In the genomic region with DNA sequence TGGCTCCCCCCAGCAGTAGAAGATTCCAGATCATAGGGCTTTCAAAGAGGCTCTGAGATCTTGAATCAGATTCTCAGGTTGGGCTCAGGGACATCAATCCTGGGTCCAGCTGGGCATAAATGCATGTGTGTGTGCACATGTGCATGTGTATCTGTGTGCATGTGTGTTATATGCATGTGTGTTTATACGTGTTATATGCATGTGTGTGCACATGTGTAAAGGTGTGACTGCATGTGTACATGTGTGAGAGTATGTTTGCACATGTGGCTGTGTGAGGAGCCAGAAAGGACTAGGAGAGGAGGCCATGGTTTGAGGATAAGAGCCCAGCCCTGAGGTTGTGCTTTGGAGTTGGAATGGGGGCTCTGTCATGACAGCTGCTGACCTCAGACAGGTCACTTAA, we compare ENCODE assay signal across 9 cellular contexts. TPM values are rescaled to one million over a fixed set of nuclear protein-coding genes. Genes with fewer than 3 reads are reported as not detected.
DNase-seq lines count a peak whose midpoint lies in the region; ATAC-seq, FAIRE-seq and TF ChIP-seq lines count a peak whose summit lies in the region.
"Had no signal": no experiment of that assay in that cellular context is flagged by ENCODE, and none has a peak within 500 bp of the region (broad histone marks: within the 10 kb centered on the region; RNA-seq: fewer than 3 reads in every experiment).

No MANE protein-coding gene starts in this region.

- CTCF ChIA-PET in HepG2 (lab: Yijun Ruan, JAX; ENCODE audit: low intra/inter-chr PET ratio, low total read pairs): interaction anchor here (1.3 to 8.0 kb wide), 5 partner anchors 37 to 757 kb away, joined by 3 to 182 read pairs (median 11); a partner anchor contains a TSS

- H3K36me3 ChIP-seq in HepG2 (replicated peaks in 1 of 2; ENCODE audit: control insufficient read depth in 1 of 2, insufficient read depth in 2 of 2, low read length in 2 of 2) (no peaks in the 10 kb centered on the region), right lobe of liver (no peaks in the 10 kb centered on the region), breast epithelium (no peaks in the 10 kb centered on the region)
- H3K36me3 ChIP-seq: sigmoid colon, WERI-Rb-1 had no signal

- H3K4me2 ChIP-seq in HepG2 (ENCODE audit: low read depth, low read length): no peak overlapping the region

- peaks cover 9% of the 10 kb centered on the region for H3K27me3 Mint-ChIP-seq in activated naive CD8-positive, alpha-beta T cell treated with anti-CD3 and anti-CD28 coated beads for 36 hours
- H3K27me3 Mint-ChIP-seq in stimulated activated naive CD8-positive, alpha-beta T cell treated with anti-CD3 and anti-CD28 coated beads, Interleukin-15, amount 100 ng/mL, for 72 hours: no peaks in the 10 kb centered on the region

- TF ChIP-seq EP300 in HepG2 (IDR thresholded peaks at IDR 0.05; ENCODE audit: low read depth in 2 of 2, low read length in 2 of 2) (no peak), HepG2 (CRISPR knock-in tag; IDR thresholded peaks at IDR 0.05; ENCODE audit: borderline replicate concordance) (no peak)

- no peak for ATAC-seq in HepG2
- no peak for ATAC-seq in right lobe of liver
- ATAC-seq in stimulated activated naive CD8-positive, alpha-beta T cell treated with anti-CD3 and anti-CD28 coated beads, Interleukin-15, amount 100 ng/mL, for 72 hours: no peak

- peak overlapping the region; percentile 95 for H3K27ac Mint-ChIP-seq in activated naive CD8-positive, alpha-beta T cell treated with anti-CD3 and anti-CD28 coated beads for 36 hours
- H3K27ac Mint-ChIP-seq in stimulated activated naive CD8-positive, alpha-beta T cell treated with anti-CD3 and anti-CD28 coated beads, Interleukin-15, amount 100 ng/mL, for 72 hours: no peak overlapping the region

- peaks cover 54% of the 10 kb centered on the region for H3K4me1 Mint-ChIP-seq in activated naive CD8-positive, alpha-beta T cell treated with anti-CD3 and anti-CD28 coated beads for 36 hours
- peaks cover 57% of the 10 kb centered on the region for H3K4me1 Mint-ChIP-seq in stimulated activated naive CD8-positive, alpha-beta T cell treated with anti-CD3 and anti-CD28 coated beads, Interleukin-15, amount 100 ng/mL, for 72 hours

- no TSS peak for BruUV-seq in HepG2 (replicated peaks; lab: Mats Ljungman, UMichigan)

- WGBS in HepG2 (ENCODE audit: low lambda C conversion rate): 0% methylated on average over 1 of the region's 1 CpG
- 33% methylated on average over 1 of the region's 1 CpG for WGBS in right lobe of liver (ENCODE audit: insufficient coverage, low coverage, low lambda C conversion rate, missing lambda C conversion rate)

- POLR2A ChIA-PET in HepG2 (lab: Yijun Ruan, JAX): interaction anchor here (2.9 to 4.0 kb wide), 2 partner anchors 46 to 770 kb away, joined by 15 to 33 read pairs; a partner anchor contains a TSS

- no peak for FAIRE-seq in HepG2 (lab: Jason Lieb, UNC)

- H3K27me3 ChIP-seq in HepG2 (ENCODE audit: control insufficient read depth in 1 of 2, insufficient read depth in 2 of 2, low read length in 2 of 2) (peaks cover 0 to 10% of the 10 kb centered on the region in 2 experiments; a peak in 1 of 5 replicates), right lobe of liver (no peaks in the 10 kb centered on the region), breast epithelium (no peaks in the 10 kb centered on the region)
- H3K27me3 ChIP-seq: sigmoid colon had no signal

- in situ Hi-C loops in HepG2 (cut with HindIII; ENCODE audit: extremely low pct_ligation_motif_present, low pct_unique_long_range_greater_than_20kb): loop anchor here (5.0 kb wide), 2 partner anchors 37 to 757 kb away; no protein-coding TSS in a partner anchor

- peaks cover 71% of the 10 kb centered on the region for H3K36me3 Mint-ChIP-seq in activated naive CD8-positive, alpha-beta T cell treated with anti-CD3 and anti-CD28 coated beads for 36 hours

- no peak overlapping the region for H2AFZ ChIP-seq in HepG2 (ENCODE audit: low read length)

- peak overlapping the region; percentile 92 for H3K4me3 Mint-ChIP-seq in activated naive CD8-positive, alpha-beta T cell treated with anti-CD3 and anti-CD28 coated beads for 36 hours
- H3K4me3 Mint-ChIP-seq in stimulated activated naive CD8-positive, alpha-beta T cell treated with anti-CD3 and anti-CD28 coated beads, Interleukin-15, amount 100 ng/mL, for 72 hours: peak overlapping the region; percentile 89 to 99

- peaks cover 63% of the 10 kb centered on the region for H3K4me1 ChIP-seq in HepG2 (ENCODE audit: insufficient read depth, low read length)
- peaks cover 0 to 31% (median 10%) of the 10 kb centered on the region in 4 donors for H3K4me1 ChIP-seq in right lobe of liver
- peaks cover 6 to 11% of the 10 kb centered on the region in 2 donors for H3K4me1 ChIP-seq in breast epithelium

- intact Hi-C loops in HepG2 (cut with micrococcal nuclease; ENCODE audit: unreplicated experiment): loop anchor here (2.0 to 10.0 kb wide), 2 partner anchors 96 to 350 kb away; no protein-coding TSS in a partner anchor
- intact Hi-C loops in right lobe of liver (cut with DNase I): no loop called here
- intact Hi-C loops in breast epithelium (cut with DNase I; ENCODE audit: low total_unique reads): no loop called here

- H3K9ac ChIP-seq in HepG2 (ENCODE audit: insufficient read depth, low read depth, low read length): no peak overlapping the region

- no peak overlapping the region for H3K4me3 ChIP-seq in HepG2 (replicated peaks in 1 of 3; ENCODE audit: insufficient read depth in 1 of 3, low read depth in 2 of 3, low read length in 3 of 3)
- no peak overlapping the region for H3K4me3 ChIP-seq in right lobe of liver
- no peak overlapping the region for H3K4me3 ChIP-seq in breast epithelium
- H3K4me3 ChIP-seq: mucosa of descending colon had no signal

- TF ChIP-seq RAD21 in HepG2 (CRISPR knock-in tag; IDR thresholded peaks at IDR 0.05): no peak

- H4K20me1 ChIP-seq in HepG2 (ENCODE audit: insufficient read depth, low read length): no peaks in the 10 kb centered on the region

- no peak for TF ChIP-seq POLR2A in HepG2 (IDR thresholded peaks at IDR 0.05; ENCODE audit: insufficient read depth in 1 of 2, low read depth in 2 of 2, low read length in 2 of 2)
- TF ChIP-seq POLR2A in right lobe of liver (IDR thresholded peaks at IDR 0.05): no peak
- no peak for TF ChIP-seq POLR2A in breast epithelium (IDR thresholded peaks at IDR 0.05)

- H3K9me3 Mint-ChIP-seq in activated naive CD8-positive, alpha-beta T cell treated with anti-CD3 and anti-CD28 coated beads for 36 hours: no peaks in the 10 kb centered on the region
- H3K9me3 Mint-ChIP-seq in stimulated activated naive CD8-positive, alpha-beta T cell treated with anti-CD3 and anti-CD28 coated beads, Interleukin-15, amount 100 ng/mL, for 72 hours: no peaks in the 10 kb centered on the region

- peaks cover 7% of the 10 kb centered on the region for H3K79me2 ChIP-seq in HepG2 (ENCODE audit: insufficient read depth, low read length)

- DNase-seq in HepG2 (ENCODE audit: low spot score) (no peak), right lobe of liver (no peak), breast epithelium (ENCODE audit: low spot score in 2 of 2) (no peak), DMS53 (lab: John Stamatoyannopoulos, UW) (no peak)
- no peak for DNase-seq in activated naive CD8-positive, alpha-beta T cell treated with anti-CD3 and anti-CD28 coated beads for 36 hours
- DNase-seq in stimulated activated naive CD8-positive, alpha-beta T cell treated with anti-CD3 and anti-CD28 coated beads, Interleukin-15, amount 100 ng/mL, for 72 hours: no peak

- no peaks in the 10 kb centered on the region for H3K9me3 ChIP-seq in HepG2 (ENCODE audit: low read length)
- no peaks in the 10 kb centered on the region for H3K9me3 ChIP-seq in right lobe of liver
- no peaks in the 10 kb centered on the region for H3K9me3 ChIP-seq in breast epithelium
- H3K9me3 ChIP-seq: mucosa of descending colon, sigmoid colon had no signal

- TF ChIP-seq CTCF in HepG2 (CRISPR knock-in tag; IDR thresholded peaks at IDR 0.05) (no peak), right lobe of liver (IDR thresholded peaks at IDR 0.05) (no peak), breast epithelium (IDR thresholded peaks at IDR 0.05) (no peak)

- no peak overlapping the region for H3K27ac ChIP-seq in HepG2 (ENCODE audit: extremely low read length, insufficient read depth, low read length)
- H3K27ac ChIP-seq in right lobe of liver: no peak overlapping the region
- H3K27ac ChIP-seq in breast epithelium: no peak overlapping the region
- H3K27ac ChIP-seq: WERI-Rb-1 had no signal

RNA-seq across cellular contexts. Expression of a gene that starts 1.8 kb away (rescaled TPM):
- 41.2 and 48.5 TPM in 2 replicates for total RNA-seq in HepG2 (2016; rRNA removed; fragmentation: Illumina TruSeq; extraction: Trizol)
- 18.9 and 21.3 TPM in 2 replicates for total RNA-seq in HepG2 (2016; cell fraction: cytosol; rRNA removed; fragmentation: Illumina TruSeq; extraction: Trizol; ENCODE audit: low read depth)
- 40.5 and 43.9 TPM in 2 replicates for total RNA-seq in HepG2 (2016; cell fraction: insoluble cytoplasmic fraction; rRNA removed; fragmentation: Illumina TruSeq; extraction: Trizol)
- total RNA-seq in HepG2 (2016; cell fraction: membrane; rRNA removed; fragmentation: Illumina TruSeq; extraction: Trizol): 51.7 and 60.5 TPM in 2 replicates
- total RNA-seq in HepG2 (2016; cell fraction: nucleus; rRNA removed; fragmentation: Illumina TruSeq; extraction: Trizol): 21.2 and 24.7 TPM in 2 replicates
- polyA plus RNA-seq in HepG2 (2011; rRNA removed): 39.9 and 46.2 TPM in 2 replicates
- polyA plus RNA-seq in HepG2 (2011; cell fraction: cytosol; rRNA removed): 40.2 and 41.3 TPM in 2 replicates
- polyA plus RNA-seq in HepG2 (2011; cell fraction: nucleus; rRNA removed): 23.0 and 28.1 TPM in 2 replicates
- 21.8 and 22.2 TPM in 2 replicates for polyA plus RNA-seq in HepG2 (2012)
- polyA plus RNA-seq in HepG2 (2016; cell fraction: cytosol; fragmentation: Illumina TruSeq; extraction: Trizol; ENCODE audit: low read depth): 23.5 and 31.3 TPM in 2 replicates
- polyA plus RNA-seq in HepG2 (2016; cell fraction: insoluble cytoplasmic fraction; fragmentation: Illumina TruSeq; extraction: Trizol; ENCODE audit: low read depth): 53.8 and 56.3 TPM in 2 replicates
- 50.2 and 54.3 TPM in 2 replicates for polyA plus RNA-seq in HepG2 (2016; cell fraction: membrane; fragmentation: Illumina TruSeq; extraction: Trizol; ENCODE audit: low read depth)
- 31.0 and 31.6 TPM in 2 replicates for polyA plus RNA-seq in HepG2 (2016; cell fraction: nucleus; fragmentation: Illumina TruSeq; extraction: Trizol; ENCODE audit: insufficient read depth, low read depth)
- 48.5 and 89.7 TPM in 2 replicates for polyA minus RNA-seq in HepG2 (2011; rRNA and poly(A)+ RNA removed; ENCODE audit: low replicate concordance)
- polyA minus RNA-seq in HepG2 (2011; cell fraction: cytosol; rRNA and poly(A)+ RNA removed): 15.7 and 16.5 TPM in 2 replicates
- polyA minus RNA-seq in HepG2 (2011; cell fraction: nucleus; rRNA and poly(A)+ RNA removed): 13.4 and 16.9 TPM in 2 replicates
- total RNA-seq in right lobe of liver: 10 to 100 TPM; 16.6 to 21.4 (median 18.6) TPM
- 100 to 1,000 TPM; 166 to 171 TPM for total RNA-seq in activated naive CD8-positive, alpha-beta T cell treated with anti-CD3 and anti-CD28 coated beads for 36 hours
- total RNA-seq in breast epithelium: 10 to 100 TPM; 30.4 to 38.4 (median 30.8) TPM

RNA-seq across cellular contexts. Expression of a gene that starts 3.6 kb away (rescaled TPM):
- total RNA-seq in HepG2 (2016; rRNA removed; fragmentation: Illumina TruSeq; extraction: Trizol) (0.73 and 0.91 TPM in 2 replicates), right lobe of liver (10 to 100 TPM in 4 of 6 experiments, 1 to 10 TPM in 2; 5.3 to 28.1 (median 17.8) TPM), breast epithelium (10 to 100 TPM in 2 of 3 donors, 1 to 10 TPM in 1; 5.4 to 29.6 (median 17.4) TPM)
- 0.20 and 0.44 TPM in 2 replicates for total RNA-seq in HepG2 (2016; cell fraction: cytosol; rRNA removed; fragmentation: Illumina TruSeq; extraction: Trizol; ENCODE audit: low read depth)
- total RNA-seq in HepG2 (2016; cell fraction: insoluble cytoplasmic fraction; rRNA removed; fragmentation: Illumina TruSeq; extraction: Trizol): 0.82 and 1.2 TPM in 2 replicates
- 1.2 and 1.4 TPM in 2 replicates for total RNA-seq in HepG2 (2016; cell fraction: membrane; rRNA removed; fragmentation: Illumina TruSeq; extraction: Trizol)
- 0.81 and 0.85 TPM in 2 replicates for total RNA-seq in HepG2 (2016; cell fraction: nucleus; rRNA removed; fragmentation: Illumina TruSeq; extraction: Trizol)
- polyA plus RNA-seq in HepG2 (2011; rRNA removed): 1.5 and 2.8 TPM in 2 replicates
- 1.5 and 1.7 TPM in 2 replicates for polyA plus RNA-seq in HepG2 (2011; cell fraction: cytosol; rRNA removed)
- polyA plus RNA-seq in HepG2 (2011; cell fraction: nucleus; rRNA removed): 4.4 and 7.4 TPM in 2 replicates
- polyA plus RNA-seq in HepG2 (2012): 2.1 and 2.9 TPM in 2 replicates
- polyA plus RNA-seq in HepG2 (2016; cell fraction: cytosol; fragmentation: Illumina TruSeq; extraction: Trizol; ENCODE audit: low read depth): 0.21 and 0.27 TPM in 2 replicates
- 1.9 and 2.2 TPM in 2 replicates for polyA plus RNA-seq in HepG2 (2016; cell fraction: insoluble cytoplasmic fraction; fragmentation: Illumina TruSeq; extraction: Trizol; ENCODE audit: low read depth)
- polyA plus RNA-seq in HepG2 (2016; cell fraction: membrane; fragmentation: Illumina TruSeq; extraction: Trizol; ENCODE audit: low read depth): 0.84 and 1.0 TPM in 2 replicates
- polyA plus RNA-seq in HepG2 (2016; cell fraction: nucleus; fragmentation: Illumina TruSeq; extraction: Trizol; ENCODE audit: insufficient read depth, low read depth): 1.9 and 3.2 TPM in 2 replicates
- 1.9 and 6.3 TPM in 2 replicates for polyA minus RNA-seq in HepG2 (2011; rRNA and poly(A)+ RNA removed; ENCODE audit: low replicate concordance)
- polyA minus RNA-seq in HepG2 (2011; cell fraction: cytosol; rRNA and poly(A)+ RNA removed): 1.6 and 2.8 TPM in 2 replicates
- polyA minus RNA-seq in HepG2 (2011; cell fraction: nucleus; rRNA and poly(A)+ RNA removed): 2.6 and 4.6 TPM in 2 replicates
- 100 to 1,000 TPM; 192 to 193 TPM for total RNA-seq in activated naive CD8-positive, alpha-beta T cell treated with anti-CD3 and anti-CD28 coated beads for 36 hours

RNA-seq across cellular contexts. Expression of a gene that starts 45.9 kb away (rescaled TPM):
- total RNA-seq in HepG2 (2016; rRNA removed; fragmentation: Illumina TruSeq; extraction: Trizol): 6.3 and 9.8 TPM in 2 replicates
- total RNA-seq in HepG2 (2016; cell fraction: cytosol; rRNA removed; fragmentation: Illumina TruSeq; extraction: Trizol; ENCODE audit: low read depth): 3.3 and 3.8 TPM in 2 replicates
- 4.7 and 8.7 TPM in 2 replicates for total RNA-seq in HepG2 (2016; cell fraction: insoluble cytoplasmic fraction; rRNA removed; fragmentation: Illumina TruSeq; extraction: Trizol)
- total RNA-seq in HepG2 (2016; cell fraction: membrane; rRNA removed; fragmentation: Illumina TruSeq; extraction: Trizol): 6.7 and 7.4 TPM in 2 replicates
- 10.1 and 13.3 TPM in 2 replicates for total RNA-seq in HepG2 (2016; cell fraction: nucleus; rRNA removed; fragmentation: Illumina TruSeq; extraction: Trizol)
- 12.6 and 16.2 TPM in 2 replicates for polyA plus RNA-seq in HepG2 (2011; rRNA removed)
- polyA plus RNA-seq in HepG2 (2011; cell fraction: cytosol; rRNA removed): 6.7 and 8.8 TPM in 2 replicates
- 54.5 and 63.4 TPM in 2 replicates for polyA plus RNA-seq in HepG2 (2011; cell fraction: nucleus; rRNA removed)
- polyA plus RNA-seq in HepG2 (2012): 7.1 and 8.2 TPM in 2 replicates
- 4.2 and 5.6 TPM in 2 replicates for polyA plus RNA-seq in HepG2 (2016; cell fraction: cytosol; fragmentation: Illumina TruSeq; extraction: Trizol; ENCODE audit: low read depth)
- polyA plus RNA-seq in HepG2 (2016; cell fraction: insoluble cytoplasmic fraction; fragmentation: Illumina TruSeq; extraction: Trizol; ENCODE audit: low read depth): 3.7 and 6.3 TPM in 2 replicates
- polyA plus RNA-seq in HepG2 (2016; cell fraction: membrane; fragmentation: Illumina TruSeq; extraction: Trizol; ENCODE audit: low read depth): 4.9 TPM in 2 replicates
- 20.5 and 21.1 TPM in 2 replicates for polyA plus RNA-seq in HepG2 (2016; cell fraction: nucleus; fragmentation: Illumina TruSeq; extraction: Trizol; ENCODE audit: insufficient read depth, low read depth)
- polyA minus RNA-seq in HepG2 (2011; rRNA and poly(A)+ RNA removed; ENCODE audit: low replicate concordance): 15.2 and 19.7 TPM in 2 replicates
- 2.2 and 4.5 TPM in 2 replicates for polyA minus RNA-seq in HepG2 (2011; cell fraction: cytosol; rRNA and poly(A)+ RNA removed)
- 25.0 and 25.6 TPM in 2 replicates for polyA minus RNA-seq in HepG2 (2011; cell fraction: nucleus; rRNA and poly(A)+ RNA removed)
- total RNA-seq in right lobe of liver: 10 to 100 TPM; 10.5 to 19.4 (median 14.0) TPM
- total RNA-seq in activated naive CD8-positive, alpha-beta T cell treated with anti-CD3 and anti-CD28 coated beads for 36 hours: 10 to 100 TPM; 59.8 to 64.7 TPM
- 10 to 100 TPM in 1 of 3 donors, 1 to 10 TPM in 2; 6.1 to 10.7 (median 9.2) TPM for total RNA-seq in breast epithelium

RNA-seq across cellular contexts. Expression of a gene that starts 47.6 kb away (rescaled TPM):
- total RNA-seq in HepG2 (2016; rRNA removed; fragmentation: Illumina TruSeq; extraction: Trizol): 1.2 and 1.6 TPM in 2 replicates
- total RNA-seq in HepG2 (2016; cell fraction: cytosol; rRNA removed; fragmentation: Illumina TruSeq; extraction: Trizol; ENCODE audit: low read depth): 1.2 and 1.5 TPM in 2 replicates
- 0.88 and 1.5 TPM in 2 replicates for total RNA-seq in HepG2 (2016; cell fraction: insoluble cytoplasmic fraction; rRNA removed; fragmentation: Illumina TruSeq; extraction: Trizol)
- 2.2 and 3.1 TPM in 2 replicates for total RNA-seq in HepG2 (2016; cell fraction: membrane; rRNA removed; fragmentation: Illumina TruSeq; extraction: Trizol)
- 0.97 and 1.1 TPM in 2 replicates for total RNA-seq in HepG2 (2016; cell fraction: nucleus; rRNA removed; fragmentation: Illumina TruSeq; extraction: Trizol)
- 4.6 and 4.8 TPM in 2 replicates for polyA plus RNA-seq in HepG2 (2011; rRNA removed)
- 3.8 and 4.2 TPM in 2 replicates for polyA plus RNA-seq in HepG2 (2011; cell fraction: cytosol; rRNA removed)
- polyA plus RNA-seq in HepG2 (2011; cell fraction: nucleus; rRNA removed): 8.1 and 8.7 TPM in 2 replicates
- polyA plus RNA-seq in HepG2 (2012): 1.7 and 1.8 TPM in 2 replicates
- 1.5 and 1.8 TPM in 2 replicates for polyA plus RNA-seq in HepG2 (2016; cell fraction: cytosol; fragmentation: Illumina TruSeq; extraction: Trizol; ENCODE audit: low read depth)
- polyA plus RNA-seq in HepG2 (2016; cell fraction: insoluble cytoplasmic fraction; fragmentation: Illumina TruSeq; extraction: Trizol; ENCODE audit: low read depth): 0.85 and 1.2 TPM in 2 replicates
- polyA plus RNA-seq in HepG2 (2016; cell fraction: membrane; fragmentation: Illumina TruSeq; extraction: Trizol; ENCODE audit: low read depth): 2.3 and 2.4 TPM in 2 replicates
- 1.6 and 2.3 TPM in 2 replicates for polyA plus RNA-seq in HepG2 (2016; cell fraction: nucleus; fragmentation: Illumina TruSeq; extraction: Trizol; ENCODE audit: insufficient read depth, low read depth)
- polyA minus RNA-seq in HepG2 (2011; rRNA and poly(A)+ RNA removed; ENCODE audit: low replicate concordance): 6.2 and 6.4 TPM in 2 replicates
- 1.5 and 2.3 TPM in 2 replicates for polyA minus RNA-seq in HepG2 (2011; cell fraction: cytosol; rRNA and poly(A)+ RNA removed)
- 1.8 and 3.5 TPM in 2 replicates for polyA minus RNA-seq in HepG2 (2011; cell fraction: nucleus; rRNA and poly(A)+ RNA removed)
- total RNA-seq in right lobe of liver: 1 to 10 TPM; 2.0 to 7.8 (median 2.8) TPM
- total RNA-seq in activated naive CD8-positive, alpha-beta T cell treated with anti-CD3 and anti-CD28 coated beads for 36 hours: 10 to 100 TPM; 15.9 to 17.1 TPM
- 10 to 100 TPM; 10.7 to 16.8 (median 15.1) TPM for total RNA-seq in breast epithelium

RNA-seq across cellular contexts. Expression of a gene that starts 59.5 kb away (rescaled TPM):
- not detected in 2 replicates for total RNA-seq in HepG2 (2016; rRNA removed; fragmentation: Illumina TruSeq; extraction: Trizol)
- total RNA-seq in HepG2 (2016; cell fraction: cytosol; rRNA removed; fragmentation: Illumina TruSeq; extraction: Trizol; ENCODE audit: low read depth): not detected in 2 replicates
- 0.03 TPM in 1 of 2 replicates, not detected in the other for total RNA-seq in HepG2 (2016; cell fraction: insoluble cytoplasmic fraction; rRNA removed; fragmentation: Illumina TruSeq; extraction: Trizol)
- total RNA-seq in HepG2 (2016; cell fraction: membrane; rRNA removed; fragmentation: Illumina TruSeq; extraction: Trizol): not detected in 2 replicates
- not detected in 2 replicates for total RNA-seq in HepG2 (2016; cell fraction: nucleus; rRNA removed; fragmentation: Illumina TruSeq; extraction: Trizol)
- not detected in 2 replicates for polyA plus RNA-seq in HepG2 (2011; rRNA removed)
- polyA plus RNA-seq in HepG2 (2011; cell fraction: cytosol; rRNA removed): under 0.01 TPM in 1 of 2 replicates, not detected in the other
- 0.02 TPM in 1 of 2 replicates, not detected in the other for polyA plus RNA-seq in HepG2 (2011; cell fraction: nucleus; rRNA removed)
- 0.01 and 0.04 TPM in 2 replicates for polyA plus RNA-seq in HepG2 (2012)
- polyA plus RNA-seq in HepG2 (2016; cell fraction: cytosol; fragmentation: Illumina TruSeq; extraction: Trizol; ENCODE audit: low read depth): 0.01 TPM in 1 of 2 replicates, not detected in the other
- not detected in 2 replicates for polyA plus RNA-seq in HepG2 (2016; cell fraction: insoluble cytoplasmic fraction; fragmentation: Illumina TruSeq; extraction: Trizol; ENCODE audit: low read depth)
- not detected in 2 replicates for polyA plus RNA-seq in HepG2 (2016; cell fraction: membrane; fragmentation: Illumina TruSeq; extraction: Trizol; ENCODE audit: low read depth)
- polyA plus RNA-seq in HepG2 (2016; cell fraction: nucleus; fragmentation: Illumina TruSeq; extraction: Trizol; ENCODE audit: insufficient read depth, low read depth): not detected in 2 replicates
- polyA minus RNA-seq in HepG2 (2011; rRNA and poly(A)+ RNA removed; ENCODE audit: low replicate concordance): 0.63 TPM in 1 of 2 replicates, not detected in the other
- not detected in 2 replicates for polyA minus RNA-seq in HepG2 (2011; cell fraction: cytosol; rRNA and poly(A)+ RNA removed)
- polyA minus RNA-seq in HepG2 (2011; cell fraction: nucleus; rRNA and poly(A)+ RNA removed): under 0.01 TPM in 1 of 2 replicates, not detected in the other
- total RNA-seq in right lobe of liver: under 1 TPM in 3 of 6 experiments, not detected in 3; 0.04 to 0.06 (median 0.06) TPM
- 1 to 10 TPM; 1.9 to 2.1 TPM for total RNA-seq in activated naive CD8-positive, alpha-beta T cell treated with anti-CD3 and anti-CD28 coated beads for 36 hours
- total RNA-seq in breast epithelium: under 1 TPM; 0.64 to 0.73 (median 0.66) TPM

Comparison
In these comparisons a context has a peak if more than half of its experiments do, and no peak if none do; other contexts are left out.
1. RNA of a gene that starts 3.6 kb away (total RNA-seq): 192 to 193 TPM in activated naive CD8-positive, alpha-beta T cell treated with anti-CD3 and anti-CD28 coated beads for 36 hours; 5.3 to 28.1 TPM in right lobe of liver, 5.4 to 29.6 TPM in breast epithelium and 0.20 to 1.4 TPM in HepG2; every median in the first group is over 4 times any median in the second.